ENCODE assay signal across 8 cellular contexts in genomic region chr2:201260302-201260800, GRCh38. TPM values are rescaled to one million over a fixed set of nuclear protein-coding genes. Genes with fewer than 3 reads are reported as not detected.
DNase-seq lines count a peak whose midpoint lies in the region; ATAC-seq and TF ChIP-seq lines count a peak whose summit lies in the region.

Gene CASP8, plus strand, starts transcription at chr2:201260536. Its CDS starts 5,951 bp downstream, at chr2:201266487.

- ATAC-seq in foreskin keratinocyte: no peak
- no peak for ATAC-seq in HG03159 (IDR thresholded peaks at IDR 0.05; ENCODE audit: unreplicated experiment)

- no peak for TF ChIP-seq EP300 in sigmoid colon (IDR thresholded peaks at IDR 0.05)

- 51 to 78% methylated on average over 10 of the region's 10 CpGs for WGBS in sigmoid colon, 2 donors

- intact Hi-C loops in sigmoid colon (cut with DNase I): no loop called here

- peak; percentile 71 for DNase-seq in activated gamma-delta T cell treated with Interleukin-2 at 50 U/mL for 16 hours
- DNase-seq in activated gamma-delta T cell (lab: John Stamatoyannopoulos, UW): no peak
- DNase-seq in OCI-M1 (lab: John Stamatoyannopoulos, UW): peak; percentile 87
- DNase-seq in activated T-cell treated with anti-CD3 and anti-CD28 coated beads, Interleukin-2, amount 50 U/mL, for 1 hour: peak; percentile 59
- peak; percentile 15 to 48 for DNase-seq in foreskin keratinocyte
- DNase-seq in sigmoid colon: no peak
- DNase-seq in inferior parietal cortex (ENCODE audit: extremely low spot score): no peak

- no peaks in the 10 kb centered on the region for H3K36me3 ChIP-seq in sigmoid colon

- H3K27me3 ChIP-seq in foreskin keratinocyte: no peaks in the 10 kb centered on the region
- no peaks in the 10 kb centered on the region for H3K27me3 ChIP-seq in sigmoid colon

- TF ChIP-seq CTCF in foreskin keratinocyte (conservative IDR thresholded peaks at IDR 0.05) (no peak), sigmoid colon (IDR thresholded peaks at IDR 0.05) (no peak)

- H3K9me3 ChIP-seq in sigmoid colon: no peaks in the 10 kb centered on the region

- H3K4me3 ChIP-seq in sigmoid colon: peak within 1 kb of the TSS in 2 of 4 donors; percentile 63 to 73

- H3K27ac ChIP-seq in foreskin keratinocyte: no peak within 1 kb of the TSS
- peak within 1 kb of the TSS in 3 of 4 donors; percentile 33 to 87 (median 84) for H3K27ac ChIP-seq in sigmoid colon

- TF ChIP-seq POLR2A in sigmoid colon (IDR thresholded peaks at IDR 0.05): no peak

- H3K4me1 ChIP-seq in foreskin keratinocyte: peaks cover 14% of the 10 kb centered on the region
- peaks cover 0 to 21% (median 7%) of the 10 kb centered on the region in 4 donors for H3K4me1 ChIP-seq in sigmoid colon

RNA-seq across cellular contexts. Expression of gene CASP8, which starts in this region (rescaled TPM):
- total RNA-seq in foreskin keratinocyte (21.9 and 22.4 TPM in 2 replicates), sigmoid colon (10 to 100 TPM in 1 of 4 donors, 1 to 10 TPM in 3; 4.9 to 13.0 (median 8.4) TPM)
- polyA plus RNA-seq in foreskin keratinocyte (8.3 and 10.6 TPM in 2 replicates), sigmoid colon (10 to 100 TPM; 15.6 to 28.7 (median 18.7) TPM)

Comparison
In these comparisons a context has a peak if more than half of its experiments do, and no peak if none do; other contexts are left out.
1. DNase-seq: peak in activated gamma-delta T cell treated with Interleukin-2 at 50 U/mL for 16 hours (single experiment), OCI-M1 (single experiment), activated T-cell treated with anti-CD3 and anti-CD28 coated beads, Interleukin-2, amount 50 U/mL, for 1 hour (single experiment) and foreskin keratinocyte (2 of 2); none in activated gamma-delta T cell (single experiment), sigmoid colon (single experiment) and inferior parietal cortex (single experiment).